In genomic region chr3:10557783-10558373, GRCh38 we compare ENCODE assay signal across 1 cellular context.
TF ChIP-seq lines count a peak whose summit lies in the region.

No MANE protein-coding gene starts in this region.

TF ChIP-seq in K562, 482 proteins besides CTCF, POLR2A, EP300 and RAD21:
- TF ChIP-seq SRSF9 (IDR thresholded peaks at IDR 0.05; ENCODE audit: borderline replicate concordance, low read depth, low read length) (no peak), BRF2 (IDR thresholded peaks at IDR 0.05; ENCODE audit: borderline replicate concordance, insufficient read depth, insufficient read length) (no peak), SRSF3 (IDR thresholded peaks at IDR 0.05; ENCODE audit: insufficient read depth, low read length) (no peak), ZNF445 (CRISPR knock-in tag; IDR thresholded peaks at IDR 0.05; ENCODE audit: low read depth) (no peak)
